8 cellular contexts compared by ENCODE assay signal in the genomic region with DNA sequence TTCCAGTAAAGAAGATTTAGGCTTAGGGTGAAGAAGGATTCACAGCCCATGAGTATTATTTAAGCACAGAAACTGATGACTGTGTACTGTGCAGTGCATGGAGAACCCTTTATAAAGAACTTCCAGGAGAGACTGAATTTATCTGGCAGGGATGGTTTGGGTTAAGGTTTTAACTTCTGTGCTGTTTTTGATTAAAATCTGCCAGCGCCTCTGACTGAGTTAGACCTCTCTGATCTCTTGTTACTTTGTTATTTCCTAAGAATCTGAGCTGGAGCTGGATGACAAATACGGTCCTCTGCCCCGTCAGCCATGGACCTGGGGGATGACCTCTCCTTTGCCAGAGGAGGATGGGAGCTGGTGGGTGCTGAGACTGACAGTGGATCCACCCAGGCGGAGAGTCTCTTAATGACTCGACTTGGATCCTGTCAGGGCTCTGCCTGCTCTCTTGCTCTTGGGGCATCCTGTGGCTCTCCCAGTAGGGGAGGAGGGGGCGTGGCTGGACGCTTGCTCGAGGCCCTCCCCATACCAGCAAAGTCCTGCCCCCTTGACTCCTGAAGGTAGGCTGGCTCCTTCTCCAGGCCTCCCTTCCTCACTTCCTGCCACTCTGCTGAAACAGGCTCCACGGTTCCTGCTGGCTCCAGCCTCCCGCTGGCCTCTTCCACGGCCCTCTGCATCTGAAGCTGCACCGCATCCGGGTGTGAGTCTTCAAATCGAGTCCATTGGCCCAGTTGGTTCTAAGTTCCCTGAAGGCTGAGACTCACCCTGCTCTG. TPM values are rescaled to one million over a fixed set of nuclear protein-coding genes. Genes with fewer than 3 reads are reported as not detected.
A peak's percentile ranks its signal among the peaks of the same experiment; 100 is the strongest.
DNase-seq lines count a peak whose midpoint lies in the region; ATAC-seq and TF ChIP-seq lines count a peak whose summit lies in the region.

No MANE protein-coding gene starts in this region.

- peak overlapping the region; percentile 2 for H3K4me3 ChIP-seq in NT2/D1 (ENCODE audit: insufficient read length, low read depth)
- no peak overlapping the region for H3K4me3 ChIP-seq in parathyroid adenoma (ENCODE audit: low read depth, low read length)
- no peak overlapping the region for H3K4me3 ChIP-seq in colonic mucosa

- ATAC-seq in HG03108 (IDR thresholded peaks at IDR 0.05; ENCODE audit: unreplicated experiment) (no peak), GM21576 (IDR thresholded peaks at IDR 0.05; ENCODE audit: unreplicated experiment) (no peak)

- peak overlapping the region; percentile 69 for H2AFZ ChIP-seq in parathyroid adenoma

- H3K9ac ChIP-seq in NT2/D1 (ENCODE audit: insufficient read length, low read depth) (peak overlapping the region; percentile 52), parathyroid adenoma (no peak overlapping the region), colonic mucosa (ENCODE audit: low read depth in 2 of 2, low read length in 2 of 2) (no peak overlapping the region)

- peak overlapping the region; percentile 48 for H3K27ac ChIP-seq in parathyroid adenoma
- no peak overlapping the region for H3K27ac ChIP-seq in colonic mucosa

- TF ChIP-seq CTCF in parathyroid adenoma (IDR thresholded peaks at IDR 0.05): no peak
- TF ChIP-seq CTCF in colonic mucosa (IDR thresholded peaks at IDR 0.05): no peak

- H3K79me2 ChIP-seq in parathyroid adenoma: no peaks in the 10 kb centered on the region

- H3K27me3 ChIP-seq in NT2/D1 (ENCODE audit: insufficient read depth, insufficient read length) (no peaks in the 10 kb centered on the region), parathyroid adenoma (ENCODE audit: control insufficient read depth, insufficient read depth, low read length) (no peaks in the 10 kb centered on the region), colonic mucosa (no peaks in the 10 kb centered on the region)

- H3K9me3 ChIP-seq in NT2/D1 (ENCODE audit: insufficient read depth, low read length) (no peaks in the 10 kb centered on the region), parathyroid adenoma (ENCODE audit: control insufficient read depth, low read length) (no peaks in the 10 kb centered on the region), colonic mucosa (no peaks in the 10 kb centered on the region)

- intact Hi-C loops in colonic mucosa (cut with DNase I): no loop called here

- H3K4me1 ChIP-seq in NT2/D1 (ENCODE audit: insufficient read depth, insufficient read length) (peaks cover 10% of the 10 kb centered on the region), parathyroid adenoma (peaks cover 10% of the 10 kb centered on the region), colonic mucosa (no peaks in the 10 kb centered on the region)

- no peaks in the 10 kb centered on the region for H3K36me3 ChIP-seq in NT2/D1 (ENCODE audit: insufficient read depth, insufficient read length, low read length)
- H3K36me3 ChIP-seq in parathyroid adenoma (ENCODE audit: control insufficient read depth, insufficient read depth, low read length): no peaks in the 10 kb centered on the region
- H3K36me3 ChIP-seq in colonic mucosa: no peaks in the 10 kb centered on the region

- H3K4me2 ChIP-seq in parathyroid adenoma (ENCODE audit: low read length): peak overlapping the region; percentile 64

- DNase-seq in EH (ENCODE audit: low read depth) (peak; percentile 99), NT2/D1 (ENCODE audit: low read depth, low spot score) (peak; percentile 60), fibroblast of peridontal ligament (ENCODE audit: extremely low read depth) (peak; percentile 92), colonic mucosa (no peak), NAMALWA (ENCODE audit: low spot score) (no peak)

RNA-seq across cellular contexts. Expression of gene MAP3K14, which starts 24.8 kb away (rescaled TPM):
- 10 to 100 TPM; 11.1 to 15.0 TPM for total RNA-seq in colonic mucosa

Comparison
In these comparisons a context has a peak if more than half of its experiments do, and no peak if none do; other contexts are left out.
1. DNase-seq: peak in EH (single experiment), NT2/D1 (single experiment) and fibroblast of peridontal ligament (single experiment); none in colonic mucosa (single experiment) and NAMALWA (single experiment).